ENCODE assay signal across 10 cellular contexts in genomic region chr19:6765738-6766356, GRCh38. TPM values are rescaled to one million over a fixed set of nuclear protein-coding genes. Genes with fewer than 3 reads are reported as not detected.
DNase-seq lines count a peak whose midpoint lies in the region; ATAC-seq and TF ChIP-seq lines count a peak whose summit lies in the region.
"Had no signal": no experiment of that assay in that cellular context is flagged by ENCODE, and none has a peak within 500 bp of the region (broad histone marks: within the 10 kb centered on the region; RNA-seq: fewer than 3 reads in every experiment).

No MANE protein-coding gene starts in this region.

- H3K9me3 ChIP-seq in SK-N-SH, result no peaks in the 10 kb centered on the region
- H3K9me3 ChIP-seq in RWPE2 (ENCODE audit: severe bottlenecking), result no peaks in the 10 kb centered on the region
- H3K9me3 ChIP-seq in iPS-18a (ENCODE audit: control insufficient read depth, low read depth, low read length), result no peaks in the 10 kb centered on the region
- H3K9me3 ChIP-seq in stomach, result no peaks in the 10 kb centered on the region
- H3K9me3 ChIP-seq in adrenal gland (replicated peaks in 1 of 3), result no peaks in the 10 kb centered on the region

- POLR2A ChIA-PET in SK-N-SH (lab: Yijun Ruan, JAX), result no interaction called here

- H3K36me3 ChIP-seq in SK-N-SH (replicated peaks in 1 of 2; ENCODE audit: control insufficient read depth in 1 of 2, insufficient read depth in 2 of 2, low read length in 1 of 2), result no peaks in the 10 kb centered on the region
- H3K36me3 ChIP-seq in RWPE2 (ENCODE audit: low read depth), result peaks cover 50% of the 10 kb centered on the region
- H3K36me3 ChIP-seq in iPS-18a (ENCODE audit: control insufficient read depth, low read depth, low read length), result no peaks in the 10 kb centered on the region
- peaks cover 0 to 16% (median 6%) of the 10 kb centered on the region in 4 donors for H3K36me3 ChIP-seq in stomach
- H3K36me3 ChIP-seq in adrenal gland (replicated peaks in 1 of 2), result no peaks in the 10 kb centered on the region

- H3K9ac ChIP-seq in SK-N-SH, result no peak overlapping the region
- H3K9ac ChIP-seq in iPS-18a (ENCODE audit: low read length), result peak overlapping the region; percentile 36

- no peaks in the 10 kb centered on the region for H3K79me2 ChIP-seq in SK-N-SH (ENCODE audit: insufficient read depth)

- no peak for TF ChIP-seq RAD21 in SK-N-SH (IDR thresholded peaks at IDR 0.05; ENCODE audit: low read length)

- DNase-seq in SK-N-SH (no peak), RWPE2 (ENCODE audit: low spot score) (peak; percentile 94), stomach (peak; percentile 97), adrenal gland (no peak)

- no peak for ATAC-seq in SK-N-SH treated with all-trans-retinoic acid at 6 μM for 48 hours
- peak; percentile 68 for ATAC-seq in RWPE2 (ENCODE audit: low read depth)
- no peak for ATAC-seq in HG03039 (IDR thresholded peaks at IDR 0.05; ENCODE audit: unreplicated experiment)
- ATAC-seq in HG03520 (IDR thresholded peaks at IDR 0.05; ENCODE audit: unreplicated experiment), result no peak

- peaks cover 14% of the 10 kb centered on the region for H3F3A ChIP-seq in SK-N-SH (replicated peaks; ENCODE audit: insufficient read depth)

- H4K20me1 ChIP-seq in SK-N-SH (ENCODE audit: insufficient read depth), result no peaks in the 10 kb centered on the region

- H3K4me3 ChIP-seq in SK-N-SH (ENCODE audit: low read depth in 2 of 2, low read length in 1 of 2), result no peak overlapping the region
- H3K4me3 ChIP-seq in RWPE2 (ENCODE audit: severe bottlenecking), result peak overlapping the region; percentile 61
- H3K4me3 ChIP-seq in iPS-18a (ENCODE audit: low read length), result peak overlapping the region; percentile 82
- peak overlapping the region; percentile 43 to 58 (median 50) for H3K4me3 ChIP-seq in stomach
- H3K4me3 ChIP-seq in adrenal gland, result no peak overlapping the region

- H3K4me1 ChIP-seq in SK-N-SH (ENCODE audit: control insufficient read depth in 1 of 2, insufficient read depth in 2 of 2, low read depth in 1 of 2, low read length in 1 of 2) (no peaks in the 10 kb centered on the region; a peak in 2 of 4 replicates), RWPE2 (ENCODE audit: insufficient read depth, poor library complexity, severe bottlenecking) (peaks cover 7% of the 10 kb centered on the region), iPS-18a (ENCODE audit: control insufficient read depth, low read depth, low read length) (peaks cover 15% of the 10 kb centered on the region), stomach (peaks cover 0 to 30% (median 28%) of the 10 kb centered on the region in 4 donors), adrenal gland (replicated peaks in 1 of 2) (peaks cover 6 to 11% of the 10 kb centered on the region in 2 donors)

- intact Hi-C loops in stomach (cut with DNase I; ENCODE audit: low total_unique reads), result no loop called here
- intact Hi-C loops in adrenal gland (cut with DNase I), result no loop called here

- WGBS in SK-N-SH (ENCODE audit: low lambda C conversion rate), result 22% methylated on average over 6 of the region's 8 CpGs
- WGBS in stomach, 5 donors, result 12 to 34% (median 22%) methylated on average over 5 to 8 of the region's 8 CpGs
- 51 to 74% (median 52%) methylated on average over 3 to 8 of the region's 8 CpGs for WGBS in adrenal gland, 4 donors

- H3K27ac ChIP-seq in SK-N-SH (ENCODE audit: low read depth in 2 of 2, low read length in 1 of 2) (no peak overlapping the region), RWPE2 (ENCODE audit: poor library complexity, severe bottlenecking) (peak overlapping the region; percentile 97), iPS-18a (ENCODE audit: low read length) (peak overlapping the region; percentile 53), stomach (peak overlapping the region; percentile 81 to 91 (median 87)), adrenal gland (no peak overlapping the region)

- no peaks in the 10 kb centered on the region for H3K9me2 ChIP-seq in SK-N-SH

- TF ChIP-seq EP300 in SK-N-SH (IDR thresholded peaks at IDR 0.05; ENCODE audit: borderline replicate concordance in 1 of 2, low read depth in 1 of 2, low read length in 1 of 2), result no peak
- TF ChIP-seq EP300 in stomach (IDR thresholded peaks at IDR 0.05), result no peak

- H3K27me3 ChIP-seq in SK-N-SH (ENCODE audit: insufficient read depth) (peaks cover 11% of the 10 kb centered on the region; the same call in 1 of the 2 replicates), RWPE2 (ENCODE audit: insufficient read depth, poor library complexity, severe bottlenecking) (no peaks in the 10 kb centered on the region), iPS-18a (ENCODE audit: control insufficient read depth, insufficient read depth, low read length) (peaks cover 14% of the 10 kb centered on the region), stomach (peaks cover 0 to 33% (median 0%) of the 10 kb centered on the region in 3 donors), adrenal gland (no peaks in the 10 kb centered on the region)

- H3K4me2 ChIP-seq in SK-N-SH, result no peak overlapping the region

- TF ChIP-seq CTCF in SK-N-SH (IDR thresholded peaks at IDR 0.05), result no peak
- no peak for TF ChIP-seq CTCF in RWPE2 (IDR thresholded peaks at IDR 0.05; ENCODE audit: poor library complexity, severe bottlenecking)
- peak in 1 of 7 experiments; percentile 17 for TF ChIP-seq CTCF in stomach (IDR thresholded peaks at IDR 0.05)
- no peak for TF ChIP-seq CTCF in adrenal gland (IDR thresholded peaks at IDR 0.05)

- CTCF ChIA-PET in SK-N-SH (lab: Yijun Ruan, JAX), result no interaction called here

- no peak overlapping the region for H2AFZ ChIP-seq in SK-N-SH (ENCODE audit: low read depth)

- TF ChIP-seq POLR2A in stomach (IDR thresholded peaks at IDR 0.05), result peak in 2 of 4 donors; percentile 45 to 68
- no peak for TF ChIP-seq POLR2A in adrenal gland (IDR thresholded peaks at IDR 0.05)

TF ChIP-seq in SK-N-SH, 30 proteins besides CTCF, POLR2A, EP300 and RAD21 (continues in another document):
- TF ChIP-seq TEAD4 (IDR thresholded peaks at IDR 0.05; ENCODE audit: borderline replicate concordance, insufficient read depth) (0 out of 2 replicates have a peak, but pooled peaks have one; percentile 34), NFIC (IDR thresholded peaks at IDR 0.05; ENCODE audit: borderline replicate concordance) (peak; percentile 23)

TF ChIP-seq in SK-N-SH treated with all-trans-retinoic acid at 6 μM for 48 hours, 23 proteins besides CTCF, POLR2A, EP300 and RAD21 (continues in another document):
- TF ChIP-seq, protein P1, sequence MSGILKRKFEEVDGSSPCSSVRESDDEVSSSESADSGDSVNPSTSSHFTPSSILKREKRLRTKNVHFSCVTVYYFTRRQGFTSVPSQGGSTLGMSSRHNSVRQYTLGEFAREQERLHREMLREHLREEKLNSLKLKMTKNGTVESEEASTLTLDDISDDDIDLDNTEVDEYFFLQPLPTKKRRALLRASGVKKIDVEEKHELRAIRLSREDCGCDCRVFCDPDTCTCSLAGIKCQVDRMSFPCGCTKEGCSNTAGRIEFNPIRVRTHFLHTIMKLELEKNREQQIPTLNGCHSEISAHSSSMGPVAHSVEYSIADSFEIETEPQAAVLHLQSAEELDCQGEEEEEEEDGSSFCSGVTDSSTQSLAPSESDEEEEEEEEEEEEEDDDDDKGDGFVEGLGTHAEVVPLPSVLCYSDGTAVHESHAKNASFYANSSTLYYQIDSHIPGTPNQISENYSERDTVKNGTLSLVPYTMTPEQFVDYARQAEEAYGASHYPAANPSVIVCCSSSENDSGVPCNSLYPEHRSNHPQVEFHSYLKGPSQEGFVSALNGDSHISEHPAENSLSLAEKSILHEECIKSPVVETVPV (CRISPR knock-in tag; IDR thresholded peaks at IDR 0.05), result no peak
- TF ChIP-seq TOX (CRISPR knock-in tag; IDR thresholded peaks at IDR 0.05; ENCODE audit: borderline replicate concordance) (no peak), OSR1 (CRISPR knock-in tag; IDR thresholded peaks at IDR 0.05) (no peak), ZNF8 (CRISPR knock-in tag; IDR thresholded peaks at IDR 0.05) (no peak), RARB (CRISPR knock-in tag; IDR thresholded peaks at IDR 0.05) (no peak), ISL1 (CRISPR knock-in tag; IDR thresholded peaks at IDR 0.05) (no peak), BACH2 (CRISPR knock-in tag; IDR thresholded peaks at IDR 0.05; ENCODE audit: borderline replicate concordance) (no peak)

RNA-seq across cellular contexts. Expression of gene SH2D3A, which starts 1.4 kb away (rescaled TPM):
- 0.35 and 0.42 TPM in 2 replicates for polyA plus RNA-seq in SK-N-SH (2012; rRNA removed)
- 0.10 and 0.17 TPM in 2 replicates for polyA plus RNA-seq in SK-N-SH (2012; cell fraction: cytosol; rRNA removed)
- polyA plus RNA-seq in SK-N-SH (2012; cell fraction: nucleus; rRNA removed), result 1.2 and 1.4 TPM in 2 replicates
- 10 to 100 TPM in 4 of 5 donors, 1 to 10 TPM in 1; 8.8 to 71.3 (median 43.0) TPM for total RNA-seq in stomach
- polyA plus RNA-seq in stomach, result 10 to 100 TPM; 19.9 to 23.6 (median 20.2) TPM
- total RNA-seq in adrenal gland, result 1 to 10 TPM in 1 of 8 donors, under 1 TPM in 5, not detected in 2; 0.24 to 1.7 (median 0.44) TPM
- polyA plus RNA-seq in adrenal gland, result under 1 TPM; 0.22 to 0.64 (median 0.40) TPM
- polyA plus RNA-seq: AG04450 had no signal

RNA-seq across cellular contexts. Expression of gene VAV1, which starts 6.7 kb away (rescaled TPM):
- polyA plus RNA-seq in SK-N-SH (2012; rRNA removed), result 0.02 TPM in 1 of 2 replicates, not detected in the other
- not detected in 2 replicates for polyA plus RNA-seq in SK-N-SH (2012; cell fraction: cytosol; rRNA removed)
- polyA plus RNA-seq in SK-N-SH (2012; cell fraction: nucleus; rRNA removed), result not detected in 2 replicates
- total RNA-seq in stomach, result 100 to 1,000 TPM in 1 of 5 donors, 1 to 10 TPM in 4; 2.2 to 130 (median 4.4) TPM
- 1 to 10 TPM; 1.7 to 3.7 (median 3.6) TPM for polyA plus RNA-seq in stomach
- 10 to 100 TPM in 4 of 8 donors, 1 to 10 TPM in 4; 4.5 to 21.1 (median 10.1) TPM for total RNA-seq in adrenal gland
- 10 to 100 TPM in 1 of 3 donors, 1 to 10 TPM in 2; 2.4 to 13.7 (median 4.7) TPM for polyA plus RNA-seq in adrenal gland
- total RNA-seq: lung microvascular endothelial cell had no signal
- polyA plus RNA-seq: AG04450 had no signal

RNA-seq across cellular contexts. Expression of gene TRIP10, which starts 26.4 kb away (rescaled TPM):
- polyA plus RNA-seq in SK-N-SH (2012; rRNA removed) (35.4 and 42.9 TPM in 2 replicates), stomach (100 to 1,000 TPM in 1 of 3 donors, 10 to 100 TPM in 2; 44.9 to 111 (median 46.8) TPM), adrenal gland (100 to 1,000 TPM in 2 of 3 donors, 10 to 100 TPM in 1; 33.5 to 425 (median 228) TPM)
- polyA plus RNA-seq in SK-N-SH (2012; cell fraction: cytosol; rRNA removed), result 24.5 and 27.4 TPM in 2 replicates
- polyA plus RNA-seq in SK-N-SH (2012; cell fraction: nucleus; rRNA removed), result 129 and 150 TPM in 2 replicates
- total RNA-seq in stomach (10 to 100 TPM; 30.1 to 91.5 (median 86.9) TPM), adrenal gland (10 to 100 TPM; 35.4 to 99.9 (median 74.8) TPM)

RNA-seq across cellular contexts. Expression of gene GPR108, which starts 28.5 kb away (rescaled TPM):
- polyA plus RNA-seq in SK-N-SH (2012; rRNA removed) (51.4 and 54.2 TPM in 2 replicates), stomach (100 to 1,000 TPM in 1 of 3 donors, 10 to 100 TPM in 2; 59.9 to 132 (median 64.4) TPM), adrenal gland (100 to 1,000 TPM in 2 of 3 donors, 10 to 100 TPM in 1; 70.8 to 193 (median 189) TPM)
- 23.5 and 33.8 TPM in 2 replicates for polyA plus RNA-seq in SK-N-SH (2012; cell fraction: cytosol; rRNA removed)
- polyA plus RNA-seq in SK-N-SH (2012; cell fraction: nucleus; rRNA removed), result 143 and 206 TPM in 2 replicates
- total RNA-seq in stomach (10 to 100 TPM; 28.1 to 78.6 (median 54.2) TPM), adrenal gland (100 to 1,000 TPM in 7 of 8 donors, 10 to 100 TPM in 1; 86.1 to 168 (median 123) TPM)

RNA-seq across cellular contexts. Expression of gene C3, which starts 45.4 kb away (rescaled TPM):
- polyA plus RNA-seq in SK-N-SH (2012; rRNA removed) (0.67 and 0.71 TPM in 2 replicates), stomach (100 to 1,000 TPM in 1 of 3 donors, 10 to 100 TPM in 2; 22.8 to 367 (median 75.0) TPM), adrenal gland (1,000 to 10,000 TPM; 1,199 to 4,143 (median 3,889) TPM)
- 0.17 and 0.42 TPM in 2 replicates for polyA plus RNA-seq in SK-N-SH (2012; cell fraction: cytosol; rRNA removed)
- 0.99 and 1.9 TPM in 2 replicates for polyA plus RNA-seq in SK-N-SH (2012; cell fraction: nucleus; rRNA removed)
- total RNA-seq in stomach (1,000 to 10,000 TPM in 1 of 5 donors, 100 to 1,000 TPM in 2, 10 to 100 TPM in 2; 35.3 to 1,672 (median 430) TPM), adrenal gland (1,000 to 10,000 TPM; 1,565 to 5,179 (median 2,192) TPM)

Comparison
In these comparisons a context has a peak if more than half of its experiments do, and no peak if none do; other contexts are left out.
1. DNase-seq: peak in RWPE2 (single experiment) and stomach (single experiment); none in SK-N-SH (single experiment) and adrenal gland (0 of 7).
2. H3K27ac ChIP-seq: peak in RWPE2 (single experiment), iPS-18a (single experiment) and stomach (5 of 5); none in SK-N-SH (0 of 2) and adrenal gland (0 of 5).
3. H3K4me3 ChIP-seq: peak in RWPE2 (single experiment), iPS-18a (single experiment) and stomach (4 of 4); none in SK-N-SH (0 of 2) and adrenal gland (0 of 4).
4. RNA of gene SH2D3A, which starts 1.4 kb away (polyA plus RNA-seq): 19.9 to 23.6 TPM in stomach; 0.22 to 0.64 TPM in adrenal gland and 0.10 to 1.4 TPM in SK-N-SH; every median in the first group is over 4 times any median in the second.